Comparison of ENCODE assay signal across 8 cellular contexts in genomic region chr17:38428643-38429371, GRCh38. TPM values are rescaled to one million over a fixed set of nuclear protein-coding genes. Genes with fewer than 3 reads are reported as not detected.
DNase-seq lines count a peak whose midpoint lies in the region; ATAC-seq and TF ChIP-seq lines count a peak whose summit lies in the region.

No MANE protein-coding gene starts in this region.

- in situ Hi-C loops in astrocyte of the spinal cord (cut with HindIII; ENCODE audit: low sequenced_read_pairs): no loop called here

- H3K36me3 ChIP-seq in iPS-18a (ENCODE audit: control insufficient read depth, low read depth, low read length): no peaks in the 10 kb centered on the region

- H3K9me3 ChIP-seq in iPS-18a (ENCODE audit: control insufficient read depth, low read depth, low read length): no peaks in the 10 kb centered on the region

- H3K27me3 ChIP-seq in iPS-18a (ENCODE audit: control insufficient read depth, insufficient read depth, low read length): no peaks in the 10 kb centered on the region

- peak in 11 of 14 donors; percentile 61 to 91 (median 78) for DNase-seq in C1 segment of cervical spinal cord (lab: John Stamatoyannopoulos, UW)
- peak; percentile 22 for DNase-seq in Jurkat, Clone E6-1 (ENCODE audit: low read depth, low spot score)
- DNase-seq in astrocyte of the spinal cord (ENCODE audit: low read depth, low spot score): peak; percentile 44
- peak; percentile 57 for DNase-seq in renal cortical epithelial cell (ENCODE audit: low read depth)
- no peak for DNase-seq in GM20000 (ENCODE audit: low spot score)
- no peak for DNase-seq in COLO668 (lab: John Stamatoyannopoulos, UW; ENCODE audit: unreplicated experiment)

- no peak for TF ChIP-seq CTCF in astrocyte of the spinal cord (IDR thresholded peaks at IDR 0.05; ENCODE audit: low read depth, low read length)
- TF ChIP-seq CTCF in GM20000 (IDR thresholded peaks at IDR 0.05; ENCODE audit: extremely low read depth, missing control alignments): no peak

- peaks cover 17% of the 10 kb centered on the region for H3K4me1 ChIP-seq in iPS-18a (ENCODE audit: control insufficient read depth, low read depth, low read length)

- H3K4me3 ChIP-seq in Jurkat, Clone E6-1 (ENCODE audit: low read length): peak overlapping the region; percentile 72
- H3K4me3 ChIP-seq in astrocyte of the spinal cord (ENCODE audit: low read depth, low read length): peak overlapping the region; percentile 67
- H3K4me3 ChIP-seq in iPS-18a (ENCODE audit: low read length): peak overlapping the region; percentile 64

- peak overlapping the region; percentile 27 for H3K9ac ChIP-seq in iPS-18a (ENCODE audit: low read length)

- H3K27ac ChIP-seq in iPS-18a (ENCODE audit: low read length): no peak overlapping the region

- no peak for ATAC-seq in GM19324 (IDR thresholded peaks at IDR 0.05; ENCODE audit: low FRiP score, unreplicated experiment)

RNA-seq across cellular contexts. Expression of gene ARHGAP23, which starts 0.5 kb away (rescaled TPM):
- polyA plus RNA-seq in Jurkat, Clone E6-1 (2012; ENCODE audit: insufficient read depth, insufficient read length): 4.6 TPM
- total RNA-seq in renal cortical epithelial cell: 7.5 and 47.9 TPM in 2 replicates

Comparison
In these comparisons a context has a peak if more than half of its experiments do, and no peak if none do; other contexts are left out.
1. DNase-seq: peak in C1 segment of cervical spinal cord (11 of 14), Jurkat, Clone E6-1 (single experiment), astrocyte of the spinal cord (single experiment) and renal cortical epithelial cell (single experiment); none in GM20000 (single experiment) and COLO668 (single experiment).
2. Peak in every context shown above with its lines, with median percentiles within 50 percentile points of each other: H3K4me3 ChIP-seq.